In genomic region chr6:113805836-113806500, GRCh38 we compare ENCODE assay signal across 27 cellular contexts. TPM values are rescaled to one million over a fixed set of nuclear protein-coding genes. Genes with fewer than 3 reads are reported as not detected.
DNase-seq lines count a peak whose midpoint lies in the region; ATAC-seq, FAIRE-seq and TF ChIP-seq lines count a peak whose summit lies in the region.
"Had no signal": no experiment of that assay in that cellular context is flagged by ENCODE, and none has a peak within 500 bp of the region (broad histone marks: within the 10 kb centered on the region; RNA-seq: fewer than 3 reads in every experiment).

No MANE protein-coding gene starts in this region.

- H3K4me3 ChIP-seq in OCI-LY3 (ENCODE audit: low read length): peak overlapping the region; percentile 67; the same call in 1 of the 2 replicates
- no peak overlapping the region for H3K4me3 ChIP-seq in heart left ventricle
- H3K4me3 ChIP-seq in rectal smooth muscle tissue (ENCODE audit: low read length): no peak overlapping the region
- H3K4me3 ChIP-seq: lower lobe of right lung, mucosa of descending colon, neural progenitor cell, right lobe of liver had no signal

- H3K27ac ChIP-seq in OCI-LY3 (ENCODE audit: low read length) (peak overlapping the region; percentile 77; the same call in 1 of the 2 replicates), heart left ventricle (peak overlapping the region in 7 of 12 donors; percentile 33 to 88 (median 63)), rectal smooth muscle tissue (ENCODE audit: low read depth, low read length) (peak overlapping the region; percentile 59)
- H3K27ac ChIP-seq: neural progenitor cell had no signal

- intact Hi-C loops in heart left ventricle (cut with DNase I) (no loop called here), MCF 10A (cut with micrococcal nuclease) (no loop called here)

- no peaks in the 10 kb centered on the region for H3K79me2 ChIP-seq in OCI-LY3 (ENCODE audit: low read length)

- no peak overlapping the region; the same call in 1 of the 2 replicates for H3K9ac ChIP-seq in OCI-LY3 (ENCODE audit: low read length)
- H3K9ac ChIP-seq in rectal smooth muscle tissue (ENCODE audit: low read length): no peak overlapping the region
- H3K9ac ChIP-seq: neural progenitor cell, SK-N-SH had no signal

- ATAC-seq in heart left ventricle: peak; percentile 31 to 81 (median 60)
- ATAC-seq: activated CD8-positive, alpha-beta T cell treated with anti-CD3 and anti-CD28 coated beads, Interleukin-2, amount 10 ng/mL, durations not matched to agents 7 days and 5 days; HepG2; lower lobe of right lung had no signal

- POLR2A ChIA-PET in MCF 10A (lab: Yijun Ruan, JAX): interaction anchor here (1.5 kb wide), 1 partner anchor 9 kb away, joined by 3 read pairs; no protein-coding TSS in a partner anchor

- H3K27me3 ChIP-seq in OCI-LY3 (ENCODE audit: low read depth, low read length): no peaks in the 10 kb centered on the region
- no peaks in the 10 kb centered on the region for H3K27me3 ChIP-seq in heart left ventricle
- H3K27me3 ChIP-seq in rectal smooth muscle tissue (ENCODE audit: control insufficient read depth, insufficient read depth, low read length): no peaks in the 10 kb centered on the region
- H3K27me3 ChIP-seq: neural progenitor cell, right lobe of liver had no signal

- H3K27me3 Mint-ChIP-seq in MCF 10A (ENCODE audit: insufficient read depth, unreplicated experiment): no peaks in the 10 kb centered on the region
- H3K27me3 Mint-ChIP-seq: activated CD4-positive, alpha-beta T cell treated with anti-CD3 and anti-CD28 coated beads for 36 hours had no signal

- H3K9me3 ChIP-seq in OCI-LY3 (ENCODE audit: insufficient read depth, low read length) (no peaks in the 10 kb centered on the region), heart left ventricle (peaks cover 0 to 2% (median 0%) of the 10 kb centered on the region in 12 donors)
- H3K9me3 ChIP-seq: lower lobe of right lung, mucosa of descending colon, right lobe of liver, SK-N-SH had no signal

- H2AFZ ChIP-seq in OCI-LY3 (ENCODE audit: low read depth, low read length): no peak overlapping the region

- WGBS in heart left ventricle, 4 donors: 67 to 74% (median 70%) methylated on average over 6 of the region's 6 CpGs

- TF ChIP-seq CTCF in OCI-LY3 (IDR thresholded peaks at IDR 0.05; ENCODE audit: low read depth, low read length) (no peak), heart left ventricle (IDR thresholded peaks at IDR 0.05) (no peak), MCF 10A (IDR thresholded peaks at IDR 0.05; ENCODE audit: unreplicated experiment) (no peak)

- H3K27ac Mint-ChIP-seq in MCF 10A (ENCODE audit: low read depth, unreplicated experiment): no peak overlapping the region
- H3K27ac Mint-ChIP-seq: activated CD4-positive, alpha-beta T cell treated with anti-CD3 and anti-CD28 coated beads for 36 hours; activated CD8-positive, alpha-beta T cell treated with anti-CD3 and anti-CD28 coated beads, Interleukin-2, amount 10 ng/mL, durations not matched to agents 7 days and 5 days; activated naive CD4-positive, alpha-beta T cell treated with anti-CD3 and anti-CD28 coated beads, Interleukin-2, amount 50 U/mL, for 72 hours; CD8-positive, alpha-beta memory T cell; neural progenitor cell; T-helper 1 cell treated with Interleukin-12 subunit alpha and Interleukin-12 subunit beta and Interleukin-4 antibody, amounts not matched to agents 30 μg/mL and 1 μg/mL, for 36 hours had no signal

- peak overlapping the region; percentile 92 for H3K4me2 ChIP-seq in OCI-LY3 (ENCODE audit: low read length)
- H3K4me2 ChIP-seq: neural progenitor cell, SK-N-SH had no signal

- no peak overlapping the region for H3K4me3 Mint-ChIP-seq in MCF 10A (ENCODE audit: unreplicated experiment)
- H3K4me3 Mint-ChIP-seq: activated CD4-positive, alpha-beta T cell treated with anti-CD3 and anti-CD28 coated beads for 36 hours; activated CD8-positive, alpha-beta T cell treated with anti-CD3 and anti-CD28 coated beads, Interleukin-2, amount 10 ng/mL, durations not matched to agents 7 days and 5 days; CD8-positive, alpha-beta memory T cell; neural progenitor cell; T-helper 1 cell treated with Interleukin-12 subunit alpha and Interleukin-12 subunit beta and Interleukin-4 antibody, amounts not matched to agents 30 μg/mL and 1 μg/mL, for 36 hours had no signal

- CTCF ChIA-PET in MCF 10A (lab: Yijun Ruan, JAX): interaction anchor here (0.6 kb wide), 1 partner anchor 158 kb away, joined by 3 read pairs; no protein-coding TSS in a partner anchor

- peak; percentile 80 for FAIRE-seq in GM12891 (lab: Jason Lieb, UNC)
- FAIRE-seq: endometrium, HepG2 had no signal

- DNase-seq in GM12891 (ENCODE audit: insufficient read length, low spot score): no peak
- DNase-seq in heart left ventricle: peak in 3 of 5 donors; percentile 27 to 45 (median 43)
- DNase-seq in NCI-H2107 (lab: John Stamatoyannopoulos, UW): no peak
- no peak for DNase-seq in foreskin melanocyte
- DNase-seq in MCF 10A (ENCODE audit: unreplicated experiment): no peak
- no peak for DNase-seq in DMS 273 treated with DMSO at 0.1 percent for 48 hours (lab: John Stamatoyannopoulos, UW)
- DNase-seq: activated CD4-positive, alpha-beta T cell treated with anti-CD3 and anti-CD28 coated beads for 36 hours; activated CD8-positive, alpha-beta T cell treated with anti-CD3 and anti-CD28 coated beads, Interleukin-2, amount 10 ng/mL, durations not matched to agents 7 days and 5 days; CD8-positive, alpha-beta memory T cell; cortex of kidney; DMS153; H7; lower lobe of right lung; mucosa of descending colon; NCI-H226; NCI-H748 treated with DMSO at 0.1 percent for 48 hours; posterior cingulate gyrus; right lobe of liver; SK-N-SH; trophoblast cell had no signal

- no peaks in the 10 kb centered on the region for H3K4me1 Mint-ChIP-seq in MCF 10A (ENCODE audit: insufficient read depth, unreplicated experiment)
- H3K4me1 Mint-ChIP-seq: neural progenitor cell had no signal

- peaks cover 57% of the 10 kb centered on the region for H3K4me1 ChIP-seq in OCI-LY3 (ENCODE audit: low read length)
- H3K4me1 ChIP-seq in heart left ventricle: peaks cover 0 to 51% (median 0%) of the 10 kb centered on the region in 12 donors
- H3K4me1 ChIP-seq in rectal smooth muscle tissue (ENCODE audit: control insufficient read depth, insufficient read depth, low read length): peaks cover 3% of the 10 kb centered on the region
- H3K4me1 ChIP-seq: lower lobe of right lung, neural progenitor cell, right lobe of liver had no signal

- no peaks in the 10 kb centered on the region for H3K36me3 Mint-ChIP-seq in MCF 10A (ENCODE audit: insufficient read depth, unreplicated experiment)
- H3K36me3 Mint-ChIP-seq: activated naive CD4-positive, alpha-beta T cell treated with anti-CD3 and anti-CD28 coated beads, Interleukin-2, amount 50 U/mL, for 72 hours; CD8-positive, alpha-beta memory T cell; neural progenitor cell had no signal

- no peaks in the 10 kb centered on the region for H3K36me3 ChIP-seq in OCI-LY3 (replicated peaks; ENCODE audit: low read depth, low read length)
- no peaks in the 10 kb centered on the region for H3K36me3 ChIP-seq in heart left ventricle
- H3K36me3 ChIP-seq in rectal smooth muscle tissue (ENCODE audit: control insufficient read depth, insufficient read depth, low read length): no peaks in the 10 kb centered on the region
- H3K36me3 ChIP-seq: lower lobe of right lung, neural progenitor cell, right lobe of liver had no signal

- no peak for TF ChIP-seq POLR2A in GM12891 (IDR thresholded peaks at IDR 0.05; ENCODE audit: low read depth, low read length)
- no peak for TF ChIP-seq POLR2A in heart left ventricle (IDR thresholded peaks at IDR 0.05)

- H4K20me1 ChIP-seq in OCI-LY3 (ENCODE audit: insufficient read depth, low read length): no peaks in the 10 kb centered on the region

- BruUV-seq in MCF 10A (replicated peaks; lab: Mats Ljungman, UMichigan): no TSS peak

- no peaks in the 10 kb centered on the region for H3K9me3 Mint-ChIP-seq in MCF 10A (ENCODE audit: unreplicated experiment)
- H3K9me3 Mint-ChIP-seq: CD8-positive, alpha-beta memory T cell; neural progenitor cell; T-helper 1 cell treated with Interleukin-12 subunit alpha and Interleukin-12 subunit beta and Interleukin-4 antibody, amounts not matched to agents 30 μg/mL and 1 μg/mL, for 36 hours had no signal

TF ChIP-seq in GM12891, 5 proteins besides CTCF, POLR2A, EP300 and RAD21:
- TF ChIP-seq SPI1 (IDR thresholded peaks at IDR 0.05; ENCODE audit: low read depth, low read length) (no peak), PAX5 (IDR thresholded peaks at IDR 0.05; ENCODE audit: insufficient read depth, low read length, severe bottlenecking) (no peak), POLR2AphosphoS5 (IDR thresholded peaks at IDR 0.05; ENCODE audit: low read depth, low read length) (no peak), TAF1 (IDR thresholded peaks at IDR 0.05; ENCODE audit: low read depth, low read length) (no peak), POU2F2 (IDR thresholded peaks at IDR 0.05; ENCODE audit: low read depth, low read length) (no peak)

RNA-seq across cellular contexts. Expression of gene MARCKS, which starts 51.2 kb away (rescaled TPM):
- 41.6 TPM for polyA plus RNA-seq in GM12891 (2012; ENCODE audit: low read depth, missing spikeins)
- 10 to 100 TPM; 11.0 to 93.3 (median 20.0) TPM for total RNA-seq in heart left ventricle
- polyA plus RNA-seq in heart left ventricle: 10 to 100 TPM in 1 of 2 donors, 1 to 10 TPM in 1; 5.1 to 10.4 TPM
- 39.3 and 59.9 TPM in 2 replicates for total RNA-seq in MCF 10A (2022)
- polyA plus RNA-seq: CD8-positive, alpha-beta memory T cell had no signal

Comparison
In these comparisons a context has a peak if more than half of its experiments do, and no peak if none do; other contexts are left out.
1. DNase-seq: peak in heart left ventricle (3 of 5); none in GM12891 (single experiment), NCI-H2107 (single experiment), foreskin melanocyte (single experiment), MCF 10A (single experiment) and DMS 273 treated with DMSO at 0.1 percent for 48 hours (single experiment).
2. Peak in every context shown above with its lines, with median percentiles within 50 percentile points of each other: H3K27ac ChIP-seq.